ENCODE assay signal across 20 cellular contexts in the genomic region with DNA sequence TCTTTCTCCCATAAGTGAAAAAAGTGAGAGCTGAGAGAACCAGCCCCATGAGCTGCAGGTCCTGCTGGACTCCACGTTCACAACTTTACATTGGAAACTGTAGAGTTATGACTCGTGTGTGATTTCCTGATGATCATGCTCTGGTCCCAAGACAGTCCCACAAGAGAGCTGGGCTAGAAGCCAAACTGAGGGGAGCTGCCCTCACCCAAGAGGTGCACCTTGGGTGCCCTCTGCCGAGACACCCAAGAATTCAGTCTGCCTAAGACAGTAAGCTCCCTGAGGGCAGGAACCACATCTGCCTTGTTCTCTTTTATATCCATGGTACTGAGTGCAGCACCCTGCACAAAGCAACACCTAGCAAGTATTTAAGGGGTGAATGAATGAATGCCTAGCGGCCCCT.
"Had no signal": no experiment of that assay in that cellular context is flagged by ENCODE, and none has a peak within 500 bp of the region (broad histone marks: within the 10 kb centered on the region; RNA-seq: fewer than 3 reads in every experiment).

No MANE protein-coding gene starts in this region.

- H3K4me3 ChIP-seq: cardiac muscle cell, lung, neural progenitor cell, thoracic aorta had no signal

- H3K9ac ChIP-seq: neural progenitor cell had no signal

- FAIRE-seq: kidney had no signal

- H3K36me3 ChIP-seq: cardiac muscle cell, neural progenitor cell, thoracic aorta had no signal

- DNase-seq: activated CD4-positive, alpha-beta T cell treated with anti-CD3 and anti-CD28 coated beads, Interleukin-2, amount 10 ng/mL, durations not matched to agents 7 days and 5 days; activated CD8-positive, alpha-beta memory T cell treated with anti-CD3 and anti-CD28 coated beads for 24 hours; activated naive CD4-positive, alpha-beta T cell treated with Interleukin-2 at 50 U/mL for 16 hours; activated naive CD8-positive, alpha-beta T cell treated with anti-CD3 and anti-CD28 coated beads for 36 hours; activated T-cell treated with anti-CD3 and anti-CD28 coated beads, Interleukin-2, amount 50 U/mL, for 48 hours; cortex of kidney; erythroblast; foreskin fibroblast; kidney; naive thymus-derived CD8-positive, alpha-beta T cell; posterior cingulate gyrus; stimulated activated CD4-positive, alpha-beta T cell treated with anti-CD3 and anti-CD28 coated beads, Interleukin-2, amount 100 ng/mL, for 48 hours; stimulated activated CD8-positive, alpha-beta memory T cell treated with anti-CD3 and anti-CD28 coated beads, Interleukin-4, amount 100 ng/mL, for 48 hours; stimulated activated naive CD4-positive, alpha-beta T cell treated with Interleukin-2 at 50 U/mL for 16 hours had no signal

- H3K4me1 ChIP-seq: neural progenitor cell had no signal

- H2AFZ ChIP-seq: neural progenitor cell had no signal

- H3K27ac ChIP-seq: cardiac muscle cell, neural progenitor cell, thoracic aorta had no signal

- ATAC-seq: activated CD4-positive, CD25-positive, alpha-beta regulatory T cell treated with anti-CD3 and anti-CD28 coated beads, Interleukin-2, amount 50 U/mL, for 24 hours; left lobe of liver; naive thymus-derived CD8-positive, alpha-beta T cell had no signal

- H3K4me2 ChIP-seq: neural progenitor cell had no signal

- H3K9me3 ChIP-seq: thoracic aorta had no signal

- H3K27me3 ChIP-seq: cardiac muscle cell, neural progenitor cell had no signal
